ENCODE assay signal across 1 cellular context in genomic region chr6:146857180-146857959, GRCh38.
TF ChIP-seq lines count a peak whose summit lies in the region.

No MANE protein-coding gene starts in this region.

TF ChIP-seq in HepG2, 621 proteins besides CTCF, POLR2A, EP300 and RAD21 (continued from another document and continues in another):
- 0 out of 2 replicates have a peak, but pooled peaks have one; percentile 29 for TF ChIP-seq ZBTB46 (CRISPR knock-in tag; IDR thresholded peaks at IDR 0.05; ENCODE audit: borderline replicate concordance)
- no peak for TF ChIP-seq ZSCAN30 (CRISPR knock-in tag; IDR thresholded peaks at IDR 0.05)
- peak; percentile 87 for TF ChIP-seq ATF2 (CRISPR knock-in tag; IDR thresholded peaks at IDR 0.05)
- peak; percentile 100 for TF ChIP-seq STAG1 (CRISPR knock-in tag; IDR thresholded peaks at IDR 0.05)
- peak; percentile 70; the same call in 1 of the 2 replicates for TF ChIP-seq POGK (CRISPR knock-in tag; conservative IDR thresholded peaks at IDR 0.05)
- peak; percentile 33; the same call in 1 of the 2 replicates for TF ChIP-seq ZNF281 (CRISPR knock-in tag; IDR thresholded peaks at IDR 0.05; ENCODE audit: borderline replicate concordance)
- TF ChIP-seq TFDP1 (CRISPR knock-in tag; IDR thresholded peaks at IDR 0.05; ENCODE audit: borderline replicate concordance), result peak; percentile 80; the same call in 1 of the 2 replicates
- 0 out of 2 replicates have a peak, but pooled peaks have one; percentile 47 for TF ChIP-seq NAIF1 (CRISPR knock-in tag; IDR thresholded peaks at IDR 0.05; ENCODE audit: borderline replicate concordance)
- peak; percentile 33; the same call in 1 of the 2 replicates for TF ChIP-seq NR2C2 (CRISPR knock-in tag; IDR thresholded peaks at IDR 0.05; ENCODE audit: borderline replicate concordance)
- TF ChIP-seq KLF6 (CRISPR knock-in tag; IDR thresholded peaks at IDR 0.05), result 0 out of 2 replicates have a peak, but pooled peaks have one; percentile 79
- TF ChIP-seq GATAD1 (CRISPR knock-in tag; IDR thresholded peaks at IDR 0.05), result peak; percentile 70
- TF ChIP-seq ZNF124 (CRISPR knock-in tag; IDR thresholded peaks at IDR 0.05), result peak; percentile 66; the same call in 1 of the 2 replicates
- TF ChIP-seq IKZF1 (IDR thresholded peaks at IDR 0.05), result no peak
- TF ChIP-seq ZNF710 (CRISPR knock-in tag; IDR thresholded peaks at IDR 0.05; ENCODE audit: borderline replicate concordance), result peak; percentile 75
- TF ChIP-seq ZNF646 (CRISPR knock-in tag; IDR thresholded peaks at IDR 0.05), result no peak
- peak; percentile 39; the same call in 1 of the 2 replicates for TF ChIP-seq UBTF (CRISPR knock-in tag; IDR thresholded peaks at IDR 0.05)
- peak; percentile 74 for TF ChIP-seq ZBTB33 (CRISPR knock-in tag; IDR thresholded peaks at IDR 0.05)
- TF ChIP-seq MAFK (conservative IDR thresholded peaks at IDR 0.05 in 1 of 2, IDR thresholded peaks at IDR 0.05 in 1 of 2; ENCODE audit: low read length in 2 of 2), result peak; percentile 49 to 53; a peak in 3 of 4 replicates
- TF ChIP-seq NKX3-1 (CRISPR knock-in tag; IDR thresholded peaks at IDR 0.05), result no peak
- peak; percentile 99 for TF ChIP-seq KDM2A (CRISPR knock-in tag; IDR thresholded peaks at IDR 0.05; ENCODE audit: borderline replicate concordance, low read depth)
- TF ChIP-seq THRA (CRISPR knock-in tag; IDR thresholded peaks at IDR 0.05; ENCODE audit: borderline replicate concordance), result peak; percentile 59; the same call in 1 of the 2 replicates
